Comparison of ENCODE assay signal across 2 cellular contexts in genomic region chr20:33908868-33909267, GRCh38.
TF ChIP-seq lines count a peak whose summit lies in the region.

No MANE protein-coding gene starts in this region.

TF ChIP-seq in SK-N-SH, 30 proteins besides CTCF, POLR2A, EP300 and RAD21 (continued from another document):
- TF ChIP-seq, protein P1, sequence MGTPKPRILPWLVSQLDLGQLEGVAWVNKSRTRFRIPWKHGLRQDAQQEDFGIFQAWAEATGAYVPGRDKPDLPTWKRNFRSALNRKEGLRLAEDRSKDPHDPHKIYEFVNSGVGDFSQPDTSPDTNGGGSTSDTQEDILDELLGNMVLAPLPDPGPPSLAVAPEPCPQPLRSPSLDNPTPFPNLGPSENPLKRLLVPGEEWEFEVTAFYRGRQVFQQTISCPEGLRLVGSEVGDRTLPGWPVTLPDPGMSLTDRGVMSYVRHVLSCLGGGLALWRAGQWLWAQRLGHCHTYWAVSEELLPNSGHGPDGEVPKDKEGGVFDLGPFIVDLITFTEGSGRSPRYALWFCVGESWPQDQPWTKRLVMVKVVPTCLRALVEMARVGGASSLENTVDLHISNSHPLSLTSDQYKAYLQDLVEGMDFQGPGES (IDR thresholded peaks at IDR 0.05; ENCODE audit: low read depth, low read length) = no peak
- TF ChIP-seq SMC3 (IDR thresholded peaks at IDR 0.05; ENCODE audit: low read depth, low read length) (no peak), GABPA (IDR thresholded peaks at IDR 0.05; ENCODE audit: low read depth) (no peak), SIN3A (IDR thresholded peaks at IDR 0.05; ENCODE audit: borderline replicate concordance, low read depth, low read length) (no peak), MXI1 (IDR thresholded peaks at IDR 0.05; ENCODE audit: low read depth, low read length) (no peak), PBX3 (IDR thresholded peaks at IDR 0.05) (no peak), RCOR1 (IDR thresholded peaks at IDR 0.05; ENCODE audit: low read length) (no peak), JUND (IDR thresholded peaks at IDR 0.05) (no peak), GATA2 (CRISPR knock-in tag; IDR thresholded peaks at IDR 0.05) (no peak)
- TF ChIP-seq, protein P2, sequence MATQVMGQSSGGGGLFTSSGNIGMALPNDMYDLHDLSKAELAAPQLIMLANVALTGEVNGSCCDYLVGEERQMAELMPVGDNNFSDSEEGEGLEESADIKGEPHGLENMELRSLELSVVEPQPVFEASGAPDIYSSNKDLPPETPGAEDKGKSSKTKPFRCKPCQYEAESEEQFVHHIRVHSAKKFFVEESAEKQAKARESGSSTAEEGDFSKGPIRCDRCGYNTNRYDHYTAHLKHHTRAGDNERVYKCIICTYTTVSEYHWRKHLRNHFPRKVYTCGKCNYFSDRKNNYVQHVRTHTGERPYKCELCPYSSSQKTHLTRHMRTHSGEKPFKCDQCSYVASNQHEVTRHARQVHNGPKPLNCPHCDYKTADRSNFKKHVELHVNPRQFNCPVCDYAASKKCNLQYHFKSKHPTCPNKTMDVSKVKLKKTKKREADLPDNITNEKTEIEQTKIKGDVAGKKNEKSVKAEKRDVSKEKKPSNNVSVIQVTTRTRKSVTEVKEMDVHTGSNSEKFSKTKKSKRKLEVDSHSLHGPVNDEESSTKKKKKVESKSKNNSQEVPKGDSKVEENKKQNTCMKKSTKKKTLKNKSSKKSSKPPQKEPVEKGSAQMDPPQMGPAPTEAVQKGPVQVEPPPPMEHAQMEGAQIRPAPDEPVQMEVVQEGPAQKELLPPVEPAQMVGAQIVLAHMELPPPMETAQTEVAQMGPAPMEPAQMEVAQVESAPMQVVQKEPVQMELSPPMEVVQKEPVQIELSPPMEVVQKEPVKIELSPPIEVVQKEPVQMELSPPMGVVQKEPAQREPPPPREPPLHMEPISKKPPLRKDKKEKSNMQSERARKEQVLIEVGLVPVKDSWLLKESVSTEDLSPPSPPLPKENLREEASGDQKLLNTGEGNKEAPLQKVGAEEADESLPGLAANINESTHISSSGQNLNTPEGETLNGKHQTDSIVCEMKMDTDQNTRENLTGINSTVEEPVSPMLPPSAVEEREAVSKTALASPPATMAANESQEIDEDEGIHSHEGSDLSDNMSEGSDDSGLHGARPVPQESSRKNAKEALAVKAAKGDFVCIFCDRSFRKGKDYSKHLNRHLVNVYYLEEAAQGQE (IDR thresholded peaks at IDR 0.05; ENCODE audit: low read depth, low read length) = no peak

TF ChIP-seq in SK-N-SH treated with all-trans-retinoic acid at 6 μM for 48 hours, 23 proteins besides CTCF, POLR2A, EP300 and RAD21 (continued from another document):
- no peak for TF ChIP-seq CSRNP3 (CRISPR knock-in tag; IDR thresholded peaks at IDR 0.05)
- TF ChIP-seq ISL1 (CRISPR knock-in tag; IDR thresholded peaks at IDR 0.05) = no peak
- no peak for TF ChIP-seq ZNF565 (CRISPR knock-in tag; conservative IDR thresholded peaks at IDR 0.05; ENCODE audit: low read depth)
- TF ChIP-seq TSHZ2 (CRISPR knock-in tag; IDR thresholded peaks at IDR 0.05) = no peak
- no peak for TF ChIP-seq BACH2 (CRISPR knock-in tag; IDR thresholded peaks at IDR 0.05; ENCODE audit: borderline replicate concordance)
- no peak for TF ChIP-seq ZFP30 (CRISPR knock-in tag; IDR thresholded peaks at IDR 0.05)
- no peak for TF ChIP-seq TCF4 (CRISPR knock-in tag; IDR thresholded peaks at IDR 0.05; ENCODE audit: borderline replicate concordance)
- TF ChIP-seq ZNF8 (CRISPR knock-in tag; IDR thresholded peaks at IDR 0.05) = no peak
- no peak for TF ChIP-seq ESRRG (CRISPR knock-in tag; IDR thresholded peaks at IDR 0.05)
- no peak for TF ChIP-seq RARB (CRISPR knock-in tag; IDR thresholded peaks at IDR 0.05)
- no peak for TF ChIP-seq ZFP3 (CRISPR knock-in tag; IDR thresholded peaks at IDR 0.05)
- TF ChIP-seq TOX (CRISPR knock-in tag; IDR thresholded peaks at IDR 0.05; ENCODE audit: borderline replicate concordance) = no peak
- TF ChIP-seq ZC3H10 (CRISPR knock-in tag; IDR thresholded peaks at IDR 0.05) = no peak
